Comparison of ENCODE assay signal across 9 cellular contexts in genomic region chr2:224507789-224508188, GRCh38.
"Had no signal": no experiment of that assay in that cellular context is flagged by ENCODE, and none has a peak within 500 bp of the region (broad histone marks: within the 10 kb centered on the region; RNA-seq: fewer than 3 reads in every experiment).

No MANE protein-coding gene starts in this region.

- FAIRE-seq: H1, H54, HepG2, K562 had no signal

- H3K9me3 Mint-ChIP-seq: GM23338, H9 had no signal

- ATAC-seq: GM23338, HepG2, K562 had no signal

- DNase-seq: H9, HCEC 1CT, KG1 had no signal

- H3K4me1 Mint-ChIP-seq: GM23338, H9 had no signal

- H3K4me3 ChIP-seq: GM23338, K562 had no signal

- H3K4me2 ChIP-seq: GM23338 had no signal

- H3K4me3 Mint-ChIP-seq: GM23338, H9 had no signal

- H3K27ac ChIP-seq: HL-60 had no signal

- H3K27ac Mint-ChIP-seq: GM23338, H9 had no signal

- H2AFZ ChIP-seq: GM23338 had no signal
